Comparison of ENCODE assay signal across 26 cellular contexts in genomic region chr1:199875337-199875736, GRCh38.
DNase-seq lines count a peak whose midpoint lies in the region; ATAC-seq and TF ChIP-seq lines count a peak whose summit lies in the region.
"Had no signal": no experiment of that assay in that cellular context is flagged by ENCODE, and none has a peak within 500 bp of the region (broad histone marks: within the 10 kb centered on the region; RNA-seq: fewer than 3 reads in every experiment).

No MANE protein-coding gene starts in this region.

- no peaks in the 10 kb centered on the region for H3K9me3 ChIP-seq in esophagus muscularis mucosa
- H3K9me3 ChIP-seq: BE2C had no signal

- H3K27ac Mint-ChIP-seq in WTC11 (peak overlapping the region; percentile 41; the same call in 1 of the 2 replicates), progenitor cell of endocrine pancreas (no peak overlapping the region)
- peak overlapping the region; percentile 2 for H3K27ac Mint-ChIP-seq in stimulated activated memory B cell treated with anti-CD40 and anti-IgM and Interleukin-4, amounts not matched to agents 10 μg/mL and 1 μg/mL and 100 μg/mL, for 72 hours
- H3K27ac Mint-ChIP-seq in activated CD8-positive, alpha-beta T cell treated with anti-CD3 and anti-CD28 coated beads for 36 hours: no peak overlapping the region
- H3K27ac Mint-ChIP-seq: CD4-positive, alpha-beta memory T cell; CD4-positive, CD25-positive, alpha-beta regulatory T cell; CD8-positive, alpha-beta memory T cell had no signal

- no peaks in the 10 kb centered on the region for H3K36me3 Mint-ChIP-seq in WTC11
- H3K36me3 Mint-ChIP-seq in stimulated activated memory B cell treated with anti-CD40 and anti-IgM and Interleukin-4, amounts not matched to agents 10 μg/mL and 1 μg/mL and 100 μg/mL, for 72 hours: peaks cover 8% of the 10 kb centered on the region
- H3K36me3 Mint-ChIP-seq in progenitor cell of endocrine pancreas (ENCODE audit: insufficient read depth): no peaks in the 10 kb centered on the region
- H3K36me3 Mint-ChIP-seq in activated CD8-positive, alpha-beta T cell treated with anti-CD3 and anti-CD28 coated beads for 36 hours (ENCODE audit: low read depth): no peaks in the 10 kb centered on the region
- H3K36me3 Mint-ChIP-seq: CD14-positive monocyte; CD4-positive, alpha-beta memory T cell; CD4-positive, CD25-positive, alpha-beta regulatory T cell; CD8-positive, alpha-beta memory T cell had no signal

- no peaks in the 10 kb centered on the region for H3K36me3 ChIP-seq in esophagus muscularis mucosa
- H3K36me3 ChIP-seq: BE2C, BLaER1 had no signal

- no peak for TF ChIP-seq EP300 in esophagus muscularis mucosa (IDR thresholded peaks at IDR 0.05)

- ATAC-seq in WTC11: no peak
- no peak for ATAC-seq in stimulated activated memory B cell treated with anti-CD40 and anti-IgM and Interleukin-4, amounts not matched to agents 10 μg/mL and 1 μg/mL and 100 μg/mL, for 72 hours
- no peak for ATAC-seq in activated CD8-positive, alpha-beta T cell treated with anti-CD3 and anti-CD28 coated beads for 36 hours
- ATAC-seq in Right ventricle myocardium superior (ENCODE audit: poor library complexity): no peak
- ATAC-seq: GM12878 had no signal

- 88% methylated on average over 3 of the region's 3 CpGs for WGBS in esophagus muscularis mucosa

- H3K4me1 ChIP-seq in esophagus muscularis mucosa: no peaks in the 10 kb centered on the region
- H3K4me1 ChIP-seq: BE2C, BLaER1 had no signal

- TF ChIP-seq POLR2A in esophagus muscularis mucosa (IDR thresholded peaks at IDR 0.05; ENCODE audit: low read depth): no peak

- CTCF ChIA-PET in WTC11 (lab: Charles Lee): no interaction called here
- CTCF ChIA-PET in activated CD8-positive, alpha-beta T cell treated with anti-CD3 and anti-CD28 coated beads for 36 hours (lab: Charles Lee): no interaction called here

- intact Hi-C loops in esophagus muscularis mucosa (cut with DNase I): no loop called here
- intact Hi-C loops in activated CD8-positive, alpha-beta T cell treated with anti-CD3 and anti-CD28 coated beads for 36 hours (cut with micrococcal nuclease): no loop called here
- intact Hi-C loops in Right ventricle myocardium superior (cut with DNase I): no loop called here

- no peaks in the 10 kb centered on the region for H3K27me3 ChIP-seq in esophagus muscularis mucosa
- H3K27me3 ChIP-seq: BLaER1 had no signal

- DNase-seq in LNCaP clone FGC (ENCODE audit: low read depth) (peak; percentile 18), WTC11 (ENCODE audit: low spot score) (no peak), esophagus muscularis mucosa (ENCODE audit: extremely low spot score) (peak; percentile 37), progenitor cell of endocrine pancreas (ENCODE audit: low spot score, unreplicated experiment) (no peak), nucleus accumbens (lab: John Stamatoyannopoulos, UW) (no peak), Right ventricle myocardium superior (no peak)
- DNase-seq in activated CD8-positive, alpha-beta T cell treated with anti-CD3 and anti-CD28 coated beads for 36 hours: no peak
- DNase-seq: 8988T; ACHN; BE2C; C1 segment of cervical spinal cord; CD4-positive, alpha-beta memory T cell; CD4-positive, CD25-positive, alpha-beta regulatory T cell; CD8-positive, alpha-beta memory T cell; COR-L47; DMS 273 treated with DMSO at 0.1 percent for 48 hours; DMS153; DMS53; DMS79; DND-41; EL; GDM1 had no signal

- no peak overlapping the region for H3K4me3 ChIP-seq in LNCaP clone FGC (ENCODE audit: low read depth, low read length)
- H3K4me3 ChIP-seq in esophagus muscularis mucosa: no peak overlapping the region
- H3K4me3 ChIP-seq: BLaER1, GM12878 had no signal

- H3K4me1 Mint-ChIP-seq in WTC11 (peaks cover 11% of the 10 kb centered on the region), progenitor cell of endocrine pancreas (ENCODE audit: low read depth) (no peaks in the 10 kb centered on the region)
- H3K4me1 Mint-ChIP-seq in stimulated activated memory B cell treated with anti-CD40 and anti-IgM and Interleukin-4, amounts not matched to agents 10 μg/mL and 1 μg/mL and 100 μg/mL, for 72 hours: peaks cover 40% of the 10 kb centered on the region
- H3K4me1 Mint-ChIP-seq in activated CD8-positive, alpha-beta T cell treated with anti-CD3 and anti-CD28 coated beads for 36 hours (ENCODE audit: low read depth): no peaks in the 10 kb centered on the region
- H3K4me1 Mint-ChIP-seq: CD4-positive, alpha-beta memory T cell; CD4-positive, CD25-positive, alpha-beta regulatory T cell; CD8-positive, alpha-beta memory T cell had no signal

- peaks cover 6% of the 10 kb centered on the region; the same call in 1 of the 2 replicates for H3K9me3 Mint-ChIP-seq in WTC11
- peaks cover 10% of the 10 kb centered on the region for H3K9me3 Mint-ChIP-seq in stimulated activated memory B cell treated with anti-CD40 and anti-IgM and Interleukin-4, amounts not matched to agents 10 μg/mL and 1 μg/mL and 100 μg/mL, for 72 hours
- no peaks in the 10 kb centered on the region for H3K9me3 Mint-ChIP-seq in progenitor cell of endocrine pancreas (ENCODE audit: low read depth)
- H3K9me3 Mint-ChIP-seq in activated CD8-positive, alpha-beta T cell treated with anti-CD3 and anti-CD28 coated beads for 36 hours: peaks cover 2% of the 10 kb centered on the region

- no peak overlapping the region for H3K27ac ChIP-seq in esophagus muscularis mucosa (replicated peaks in 1 of 4)
- H3K27ac ChIP-seq: BLaER1 had no signal

- H3K27me3 Mint-ChIP-seq in WTC11 (ENCODE audit: low read depth) (no peaks in the 10 kb centered on the region), progenitor cell of endocrine pancreas (no peaks in the 10 kb centered on the region)
- no peaks in the 10 kb centered on the region for H3K27me3 Mint-ChIP-seq in stimulated activated memory B cell treated with anti-CD40 and anti-IgM and Interleukin-4, amounts not matched to agents 10 μg/mL and 1 μg/mL and 100 μg/mL, for 72 hours
- H3K27me3 Mint-ChIP-seq in activated CD8-positive, alpha-beta T cell treated with anti-CD3 and anti-CD28 coated beads for 36 hours: peaks cover 9% of the 10 kb centered on the region
- H3K27me3 Mint-ChIP-seq: CD4-positive, alpha-beta memory T cell had no signal

- TF ChIP-seq CTCF in LNCaP clone FGC (IDR thresholded peaks at IDR 0.05; ENCODE audit: control insufficient read depth, extremely low read depth, insufficient read depth) (no peak), WTC11 (IDR thresholded peaks at IDR 0.05) (no peak), esophagus muscularis mucosa (IDR thresholded peaks at IDR 0.05) (no peak), progenitor cell of endocrine pancreas (IDR thresholded peaks at IDR 0.05; ENCODE audit: unreplicated experiment) (no peak)
- no peak for TF ChIP-seq CTCF in activated CD8-positive, alpha-beta T cell treated with anti-CD3 and anti-CD28 coated beads for 36 hours (IDR thresholded peaks at IDR 0.05)

- POLR2A ChIA-PET in WTC11 (lab: Charles Lee): no interaction called here
- POLR2A ChIA-PET in activated CD8-positive, alpha-beta T cell treated with anti-CD3 and anti-CD28 coated beads for 36 hours (lab: Charles Lee): no interaction called here

- H3K4me3 Mint-ChIP-seq in WTC11 (no peak overlapping the region), progenitor cell of endocrine pancreas (ENCODE audit: low read depth) (no peak overlapping the region)
- no peak overlapping the region for H3K4me3 Mint-ChIP-seq in stimulated activated memory B cell treated with anti-CD40 and anti-IgM and Interleukin-4, amounts not matched to agents 10 μg/mL and 1 μg/mL and 100 μg/mL, for 72 hours
- H3K4me3 Mint-ChIP-seq in activated CD8-positive, alpha-beta T cell treated with anti-CD3 and anti-CD28 coated beads for 36 hours: no peak overlapping the region
- H3K4me3 Mint-ChIP-seq: CD14-positive monocyte; CD4-positive, alpha-beta memory T cell; CD4-positive, CD25-positive, alpha-beta regulatory T cell; CD8-positive, alpha-beta memory T cell had no signal

TF ChIP-seq in WTC11, 78 proteins besides CTCF, POLR2A, EP300 and RAD21 (continues in another document):
- TF ChIP-seq IRF2 (CRISPR knock-in tag; IDR thresholded peaks at IDR 0.05; ENCODE audit: borderline replicate concordance, low read depth): no peak
- no peak for TF ChIP-seq TEAD1 (CRISPR knock-in tag; IDR thresholded peaks at IDR 0.05)
- TF ChIP-seq PREB (CRISPR knock-in tag; IDR thresholded peaks at IDR 0.05; ENCODE audit: borderline replicate concordance): no peak
- no peak for TF ChIP-seq ZNF281 (CRISPR knock-in tag; IDR thresholded peaks at IDR 0.05)
- TF ChIP-seq FOXJ3 (CRISPR knock-in tag; IDR thresholded peaks at IDR 0.05; ENCODE audit: borderline replicate concordance): no peak

Comparison
In these comparisons a context has a peak if more than half of its experiments do, and no peak if none do; other contexts are left out.
1. DNase-seq: peak in LNCaP clone FGC (single experiment) and esophagus muscularis mucosa (single experiment); none in WTC11 (single experiment), progenitor cell of endocrine pancreas (single experiment), nucleus accumbens (0 of 56), activated CD8-positive, alpha-beta T cell treated with anti-CD3 and anti-CD28 coated beads for 36 hours (single experiment) and Right ventricle myocardium superior (single experiment).
2. H3K27ac Mint-ChIP-seq: peak in WTC11 (single experiment) and stimulated activated memory B cell treated with anti-CD40 and anti-IgM and Interleukin-4, amounts not matched to agents 10 μg/mL and 1 μg/mL and 100 μg/mL, for 72 hours (single experiment); none in progenitor cell of endocrine pancreas (single experiment) and activated CD8-positive, alpha-beta T cell treated with anti-CD3 and anti-CD28 coated beads for 36 hours (single experiment).